9 cellular contexts compared by ENCODE assay signal in the genomic region with DNA sequence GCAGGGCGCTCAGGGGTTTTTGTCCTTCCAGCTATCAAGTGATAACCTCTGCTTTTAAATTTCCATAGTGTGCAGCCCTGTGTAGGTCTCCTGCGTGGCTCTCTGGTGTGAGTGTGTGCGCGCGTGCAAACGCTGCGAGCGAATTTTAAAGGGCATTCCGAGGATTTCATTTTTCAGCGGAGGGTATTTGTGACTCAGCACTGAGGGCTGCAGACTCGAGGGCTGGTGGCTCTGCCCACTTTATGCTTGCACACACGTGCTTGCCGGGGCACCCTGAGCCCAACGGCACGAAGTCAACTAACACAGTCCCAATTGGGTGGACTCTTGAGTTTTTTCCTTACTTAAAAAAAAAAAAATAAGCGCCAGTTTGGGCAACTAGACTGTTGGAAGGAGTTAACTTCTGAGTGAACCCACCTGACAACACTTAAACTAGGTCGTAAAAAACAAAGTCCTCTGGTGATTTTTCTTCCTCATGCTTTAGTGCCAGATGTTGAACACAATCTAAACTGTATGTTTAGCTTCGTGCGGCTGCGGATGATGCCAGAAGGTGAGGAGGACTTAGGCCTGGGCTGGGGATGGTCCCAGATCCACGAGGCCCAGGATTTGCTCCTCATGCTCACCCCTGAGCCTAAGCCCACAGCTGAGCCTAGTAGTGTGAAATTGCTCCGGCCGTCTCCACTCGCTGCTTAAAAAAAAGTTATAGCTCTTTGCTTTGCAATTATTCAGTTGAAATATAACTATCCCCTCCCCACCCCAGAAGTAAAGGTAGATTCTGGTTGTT. TPM values are rescaled to one million over a fixed set of nuclear protein-coding genes. Genes with fewer than 3 reads are reported as not detected.
DNase-seq lines count a peak whose midpoint lies in the region; ATAC-seq, FAIRE-seq and TF ChIP-seq lines count a peak whose summit lies in the region.
"Had no signal": no experiment of that assay in that cellular context is flagged by ENCODE, and none has a peak within 500 bp of the region (broad histone marks: within the 10 kb centered on the region; RNA-seq: fewer than 3 reads in every experiment).

No MANE protein-coding gene starts in this region.

- no peaks in the 10 kb centered on the region for H3K9me2 ChIP-seq in MM.1S (replicated peaks; ENCODE audit: insufficient read depth, low read length)

- no peak overlapping the region for H2AFZ ChIP-seq in MM.1S (ENCODE audit: low read length)

- H3K4me3 ChIP-seq in MM.1S (ENCODE audit: low read length) (peak overlapping the region; percentile 50), duodenal mucosa (ENCODE audit: low read depth in 1 of 2, low read length in 2 of 2) (peak overlapping the region; percentile 84 to 89), pancreas (peak overlapping the region; percentile 57 to 72 (median 63))

- ATAC-seq in pancreas (no peak), GM18505 (IDR thresholded peaks at IDR 0.05; ENCODE audit: unreplicated experiment) (no peak), GM21360 (IDR thresholded peaks at IDR 0.05; ENCODE audit: unreplicated experiment) (no peak), GM18502 (IDR thresholded peaks at IDR 0.05; ENCODE audit: poor library complexity, unreplicated experiment) (no peak)

- peak overlapping the region; percentile 64 for H3K9ac ChIP-seq in MM.1S (ENCODE audit: low read length)
- no peak overlapping the region for H3K9ac ChIP-seq in duodenal mucosa (ENCODE audit: low read depth in 1 of 2, low read length in 2 of 2)

- intact Hi-C loops in pancreas (cut with DNase I), result no loop called here

- no peak for TF ChIP-seq CTCF in MM.1S (IDR thresholded peaks at IDR 0.05; ENCODE audit: low read length)
- TF ChIP-seq CTCF in pancreas (IDR thresholded peaks at IDR 0.05), result no peak

- H3F3A ChIP-seq in MM.1S (ENCODE audit: insufficient read depth, low read length), result peaks cover 20% of the 10 kb centered on the region

- no peak for FAIRE-seq in pancreas (lab: Jason Lieb, UNC)
- FAIRE-seq in H54 (lab: Jason Lieb, UNC), result no peak

- DNase-seq in EL, result peak; percentile 6
- DNase-seq in MM.1S, result no peak
- DNase-seq in pancreas, result peak in 1 of 6 donors; percentile 19
- no peak for DNase-seq in H54 (ENCODE audit: insufficient read length, low spot score)

- H3K4me1 ChIP-seq in MM.1S (ENCODE audit: low read length), result peaks cover 10% of the 10 kb centered on the region; the same call in 1 of the 2 replicates
- peaks cover 51 to 53% of the 10 kb centered on the region in 2 donors for H3K4me1 ChIP-seq in duodenal mucosa (ENCODE audit: control insufficient read depth in 1 of 2, insufficient read depth in 2 of 2, low read length in 2 of 2)
- H3K4me1 ChIP-seq in pancreas, result peaks cover 0 to 22% (median 15%) of the 10 kb centered on the region in 3 donors

- WGBS in pancreas, 2 donors, result 36% methylated on average over 24 of the region's 24 CpGs

- no peak for TF ChIP-seq POLR2A in GM18505 (IDR thresholded peaks at IDR 0.05; ENCODE audit: borderline replicate concordance, extremely low read depth, insufficient read depth, insufficient read length)
- no peak for TF ChIP-seq POLR2A in H54 (IDR thresholded peaks at IDR 0.05; ENCODE audit: low read depth, low read length)

- no peaks in the 10 kb centered on the region for H3K27me3 ChIP-seq in MM.1S (replicated peaks; ENCODE audit: insufficient read depth, low read length)
- H3K27me3 ChIP-seq in duodenal mucosa (ENCODE audit: control insufficient read depth in 1 of 2, insufficient read depth in 2 of 2, low read length in 2 of 2), result peaks cover 22 to 57% of the 10 kb centered on the region in 2 donors
- no peaks in the 10 kb centered on the region for H3K27me3 ChIP-seq in pancreas

- H3K9me3 ChIP-seq in MM.1S (replicated peaks; ENCODE audit: insufficient read depth, low read length) (no peaks in the 10 kb centered on the region), duodenal mucosa (ENCODE audit: control insufficient read depth in 1 of 2, low read length in 2 of 2) (no peaks in the 10 kb centered on the region), pancreas (no peaks in the 10 kb centered on the region)

- H3K4me2 ChIP-seq in MM.1S (ENCODE audit: low read depth, low read length), result peak overlapping the region; percentile 85; the same call in 1 of the 2 replicates

- no peaks in the 10 kb centered on the region for H3K79me2 ChIP-seq in MM.1S (ENCODE audit: low read length)

- no peaks in the 10 kb centered on the region for H3K36me3 ChIP-seq in MM.1S (replicated peaks; ENCODE audit: insufficient read depth, low read length)
- no peaks in the 10 kb centered on the region for H3K36me3 ChIP-seq in duodenal mucosa (ENCODE audit: control insufficient read depth in 1 of 2, insufficient read depth in 2 of 2, low read length in 2 of 2)
- no peaks in the 10 kb centered on the region for H3K36me3 ChIP-seq in pancreas

- H4K20me1 ChIP-seq in MM.1S (ENCODE audit: insufficient read depth, low read length), result no peaks in the 10 kb centered on the region

- peak overlapping the region; percentile 29; the same call in 1 of the 2 replicates for H3K27ac ChIP-seq in MM.1S (ENCODE audit: low read length)
- H3K27ac ChIP-seq in duodenal mucosa (ENCODE audit: low read depth, low read length), result no peak overlapping the region
- H3K27ac ChIP-seq in pancreas, result peak overlapping the region in 2 of 4 donors; percentile 38 to 50

RNA-seq across cellular contexts. Expression of a gene that starts 2.1 kb away (rescaled TPM):
- total RNA-seq in pancreas, result under 1 TPM; 0.16 to 0.84 (median 0.39) TPM
- polyA plus RNA-seq in pancreas, result under 1 TPM; 0.30 to 0.92 TPM
- total RNA-seq: M059J had no signal
